1 cellular context compared by ENCODE assay signal in the genomic region with DNA sequence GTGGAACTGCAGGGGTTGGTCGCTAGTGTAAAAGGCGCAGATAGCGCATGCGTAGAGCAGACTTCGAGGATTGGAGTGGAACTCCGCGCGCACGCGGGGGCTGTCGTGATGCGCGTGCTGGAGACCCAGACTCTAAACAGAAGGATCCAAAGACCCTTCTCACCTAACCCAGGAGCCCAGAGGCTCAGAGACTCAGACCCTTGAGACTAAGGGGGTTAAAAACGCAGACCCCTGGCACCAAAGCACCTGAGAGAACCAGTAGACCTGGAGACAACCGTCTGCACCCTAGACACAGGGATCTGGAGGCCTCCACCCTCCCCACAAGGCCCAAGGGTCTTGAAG.
A peak's percentile ranks its signal among the peaks of the same experiment; 100 is the strongest.
TF ChIP-seq lines count a peak whose summit lies in the region.

No MANE protein-coding gene starts in this region.

TF ChIP-seq in K562, 482 proteins besides CTCF, POLR2A, EP300 and RAD21 (continues in another document):
- TF ChIP-seq MTA2 (IDR thresholded peaks at IDR 0.05; ENCODE audit: low read depth) (no peak), ZBTB7A (IDR thresholded peaks at IDR 0.05; ENCODE audit: borderline replicate concordance, control insufficient read depth, low read depth, low read length) (0 out of 2 replicates have a peak, but pooled peaks have one; percentile 15), SAFB (IDR thresholded peaks at IDR 0.05; ENCODE audit: borderline replicate concordance, low read depth, low read length) (peak; percentile 67; the same call in 1 of the 2 replicates), CBFB (CRISPR knock-in tag; IDR thresholded peaks at IDR 0.05) (0 out of 2 replicates have a peak, but pooled peaks have one; percentile 51), SMAD4 (CRISPR knock-in tag; conservative IDR thresholded peaks at IDR 0.05) (peak; percentile 18; the same call in 1 of the 2 replicates), PTBP1 (IDR thresholded peaks at IDR 0.05; ENCODE audit: low read depth, low read length) (no peak), ZNF79 (CRISPR knock-in tag; IDR thresholded peaks at IDR 0.05; ENCODE audit: low read depth) (no peak), ATF1 (CRISPR knock-in tag; IDR thresholded peaks at IDR 0.05) (no peak), ATF1 (tag; IDR thresholded peaks at IDR 0.05) (0 out of 2 replicates have a peak, but pooled peaks have one; percentile 4), MTF1 (CRISPR knock-in tag; IDR thresholded peaks at IDR 0.05; ENCODE audit: borderline replicate concordance) (no peak), MAZ (CRISPR knock-in tag; conservative IDR thresholded peaks at IDR 0.05 in 1 of 2, IDR thresholded peaks at IDR 0.05 in 1 of 2) (0 out of 4 replicates have a peak, but pooled peaks of 1 of the 2 experiments have one; percentile 12), NR1H2 (CRISPR knock-in tag; IDR thresholded peaks at IDR 0.05) (0 out of 2 replicates have a peak, but pooled peaks have one; percentile 39), NR2C1 (IDR thresholded peaks at IDR 0.05) (no peak), NR2C1 (tag; IDR thresholded peaks at IDR 0.05) (no peak), L3MBTL2 (IDR thresholded peaks at IDR 0.05) (peak; percentile 82)
- TF ChIP-seq, protein P1, sequence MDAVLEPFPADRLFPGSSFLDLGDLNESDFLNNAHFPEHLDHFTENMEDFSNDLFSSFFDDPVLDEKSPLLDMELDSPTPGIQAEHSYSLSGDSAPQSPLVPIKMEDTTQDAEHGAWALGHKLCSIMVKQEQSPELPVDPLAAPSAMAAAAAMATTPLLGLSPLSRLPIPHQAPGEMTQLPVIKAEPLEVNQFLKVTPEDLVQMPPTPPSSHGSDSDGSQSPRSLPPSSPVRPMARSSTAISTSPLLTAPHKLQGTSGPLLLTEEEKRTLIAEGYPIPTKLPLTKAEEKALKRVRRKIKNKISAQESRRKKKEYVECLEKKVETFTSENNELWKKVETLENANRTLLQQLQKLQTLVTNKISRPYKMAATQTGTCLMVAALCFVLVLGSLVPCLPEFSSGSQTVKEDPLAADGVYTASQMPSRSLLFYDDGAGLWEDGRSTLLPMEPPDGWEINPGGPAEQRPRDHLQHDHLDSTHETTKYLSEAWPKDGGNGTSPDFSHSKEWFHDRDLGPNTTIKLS (IDR thresholded peaks at IDR 0.05; ENCODE audit: borderline replicate concordance, low read depth): no peak
- TF ChIP-seq, protein P2, sequence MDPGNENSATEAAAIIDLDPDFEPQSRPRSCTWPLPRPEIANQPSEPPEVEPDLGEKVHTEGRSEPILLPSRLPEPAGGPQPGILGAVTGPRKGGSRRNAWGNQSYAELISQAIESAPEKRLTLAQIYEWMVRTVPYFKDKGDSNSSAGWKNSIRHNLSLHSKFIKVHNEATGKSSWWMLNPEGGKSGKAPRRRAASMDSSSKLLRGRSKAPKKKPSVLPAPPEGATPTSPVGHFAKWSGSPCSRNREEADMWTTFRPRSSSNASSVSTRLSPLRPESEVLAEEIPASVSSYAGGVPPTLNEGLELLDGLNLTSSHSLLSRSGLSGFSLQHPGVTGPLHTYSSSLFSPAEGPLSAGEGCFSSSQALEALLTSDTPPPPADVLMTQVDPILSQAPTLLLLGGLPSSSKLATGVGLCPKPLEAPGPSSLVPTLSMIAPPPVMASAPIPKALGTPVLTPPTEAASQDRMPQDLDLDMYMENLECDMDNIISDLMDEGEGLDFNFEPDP (CRISPR knock-in tag; IDR thresholded peaks at IDR 0.05): 0 out of 2 replicates have a peak, but pooled peaks have one; percentile 42
- TF ChIP-seq, protein P3, sequence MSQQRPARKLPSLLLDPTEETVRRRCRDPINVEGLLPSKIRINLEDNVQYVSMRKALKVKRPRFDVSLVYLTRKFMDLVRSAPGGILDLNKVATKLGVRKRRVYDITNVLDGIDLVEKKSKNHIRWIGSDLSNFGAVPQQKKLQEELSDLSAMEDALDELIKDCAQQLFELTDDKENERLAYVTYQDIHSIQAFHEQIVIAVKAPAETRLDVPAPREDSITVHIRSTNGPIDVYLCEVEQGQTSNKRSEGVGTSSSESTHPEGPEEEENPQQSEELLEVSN (IDR thresholded peaks at IDR 0.05; ENCODE audit: borderline replicate concordance in 1 of 2, extremely low read depth in 1 of 2, insufficient read depth in 1 of 2, insufficient read length in 1 of 2, low read depth in 1 of 2, low read length in 1 of 2, poor library complexity in 1 of 2, severe bottlenecking in 1 of 2): peak; percentile 72 to 73
- TF ChIP-seq, protein P4, sequence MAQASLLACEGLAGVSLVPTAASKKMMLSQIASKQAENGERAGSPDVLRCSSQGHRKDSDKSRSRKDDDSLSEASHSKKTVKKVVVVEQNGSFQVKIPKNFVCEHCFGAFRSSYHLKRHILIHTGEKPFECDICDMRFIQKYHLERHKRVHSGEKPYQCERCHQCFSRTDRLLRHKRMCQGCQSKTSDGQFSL (CRISPR knock-in tag; IDR thresholded peaks at IDR 0.05): no peak
- TF ChIP-seq, protein P4 (tag; IDR thresholded peaks at IDR 0.05): no peak
- TF ChIP-seq, protein P5, sequence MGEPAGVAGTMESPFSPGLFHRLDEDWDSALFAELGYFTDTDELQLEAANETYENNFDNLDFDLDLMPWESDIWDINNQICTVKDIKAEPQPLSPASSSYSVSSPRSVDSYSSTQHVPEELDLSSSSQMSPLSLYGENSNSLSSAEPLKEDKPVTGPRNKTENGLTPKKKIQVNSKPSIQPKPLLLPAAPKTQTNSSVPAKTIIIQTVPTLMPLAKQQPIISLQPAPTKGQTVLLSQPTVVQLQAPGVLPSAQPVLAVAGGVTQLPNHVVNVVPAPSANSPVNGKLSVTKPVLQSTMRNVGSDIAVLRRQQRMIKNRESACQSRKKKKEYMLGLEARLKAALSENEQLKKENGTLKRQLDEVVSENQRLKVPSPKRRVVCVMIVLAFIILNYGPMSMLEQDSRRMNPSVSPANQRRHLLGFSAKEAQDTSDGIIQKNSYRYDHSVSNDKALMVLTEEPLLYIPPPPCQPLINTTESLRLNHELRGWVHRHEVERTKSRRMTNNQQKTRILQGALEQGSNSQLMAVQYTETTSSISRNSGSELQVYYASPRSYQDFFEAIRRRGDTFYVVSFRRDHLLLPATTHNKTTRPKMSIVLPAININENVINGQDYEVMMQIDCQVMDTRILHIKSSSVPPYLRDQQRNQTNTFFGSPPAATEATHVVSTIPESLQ (CRISPR knock-in tag; IDR thresholded peaks at IDR 0.05): 0 out of 2 replicates have a peak, but pooled peaks have one; percentile 29
- TF ChIP-seq, protein P6, sequence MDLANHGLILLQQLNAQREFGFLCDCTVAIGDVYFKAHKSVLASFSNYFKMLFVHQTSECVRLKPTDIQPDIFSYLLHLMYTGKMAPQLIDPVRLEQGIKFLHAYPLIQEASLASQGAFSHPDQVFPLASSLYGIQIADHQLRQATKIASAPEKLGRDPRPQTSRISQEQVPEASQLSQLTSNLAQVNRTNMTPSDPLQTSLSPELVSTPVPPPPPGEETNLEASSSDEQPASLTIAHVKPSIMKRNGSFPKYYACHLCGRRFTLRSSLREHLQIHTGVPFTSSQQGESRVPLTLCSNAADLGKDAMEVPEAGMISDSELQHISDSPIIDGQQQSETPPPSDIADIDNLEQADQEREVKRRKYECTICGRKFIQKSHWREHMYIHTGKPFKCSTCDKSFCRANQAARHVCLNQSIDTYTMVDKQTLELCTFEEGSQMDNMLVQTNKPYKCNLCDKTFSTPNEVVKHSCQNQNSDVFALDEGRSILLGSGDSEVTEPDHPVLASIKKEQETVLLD (IDR thresholded peaks at IDR 0.05): peak; percentile 89; the same call in 1 of the 2 replicates
- TF ChIP-seq, protein P7, sequence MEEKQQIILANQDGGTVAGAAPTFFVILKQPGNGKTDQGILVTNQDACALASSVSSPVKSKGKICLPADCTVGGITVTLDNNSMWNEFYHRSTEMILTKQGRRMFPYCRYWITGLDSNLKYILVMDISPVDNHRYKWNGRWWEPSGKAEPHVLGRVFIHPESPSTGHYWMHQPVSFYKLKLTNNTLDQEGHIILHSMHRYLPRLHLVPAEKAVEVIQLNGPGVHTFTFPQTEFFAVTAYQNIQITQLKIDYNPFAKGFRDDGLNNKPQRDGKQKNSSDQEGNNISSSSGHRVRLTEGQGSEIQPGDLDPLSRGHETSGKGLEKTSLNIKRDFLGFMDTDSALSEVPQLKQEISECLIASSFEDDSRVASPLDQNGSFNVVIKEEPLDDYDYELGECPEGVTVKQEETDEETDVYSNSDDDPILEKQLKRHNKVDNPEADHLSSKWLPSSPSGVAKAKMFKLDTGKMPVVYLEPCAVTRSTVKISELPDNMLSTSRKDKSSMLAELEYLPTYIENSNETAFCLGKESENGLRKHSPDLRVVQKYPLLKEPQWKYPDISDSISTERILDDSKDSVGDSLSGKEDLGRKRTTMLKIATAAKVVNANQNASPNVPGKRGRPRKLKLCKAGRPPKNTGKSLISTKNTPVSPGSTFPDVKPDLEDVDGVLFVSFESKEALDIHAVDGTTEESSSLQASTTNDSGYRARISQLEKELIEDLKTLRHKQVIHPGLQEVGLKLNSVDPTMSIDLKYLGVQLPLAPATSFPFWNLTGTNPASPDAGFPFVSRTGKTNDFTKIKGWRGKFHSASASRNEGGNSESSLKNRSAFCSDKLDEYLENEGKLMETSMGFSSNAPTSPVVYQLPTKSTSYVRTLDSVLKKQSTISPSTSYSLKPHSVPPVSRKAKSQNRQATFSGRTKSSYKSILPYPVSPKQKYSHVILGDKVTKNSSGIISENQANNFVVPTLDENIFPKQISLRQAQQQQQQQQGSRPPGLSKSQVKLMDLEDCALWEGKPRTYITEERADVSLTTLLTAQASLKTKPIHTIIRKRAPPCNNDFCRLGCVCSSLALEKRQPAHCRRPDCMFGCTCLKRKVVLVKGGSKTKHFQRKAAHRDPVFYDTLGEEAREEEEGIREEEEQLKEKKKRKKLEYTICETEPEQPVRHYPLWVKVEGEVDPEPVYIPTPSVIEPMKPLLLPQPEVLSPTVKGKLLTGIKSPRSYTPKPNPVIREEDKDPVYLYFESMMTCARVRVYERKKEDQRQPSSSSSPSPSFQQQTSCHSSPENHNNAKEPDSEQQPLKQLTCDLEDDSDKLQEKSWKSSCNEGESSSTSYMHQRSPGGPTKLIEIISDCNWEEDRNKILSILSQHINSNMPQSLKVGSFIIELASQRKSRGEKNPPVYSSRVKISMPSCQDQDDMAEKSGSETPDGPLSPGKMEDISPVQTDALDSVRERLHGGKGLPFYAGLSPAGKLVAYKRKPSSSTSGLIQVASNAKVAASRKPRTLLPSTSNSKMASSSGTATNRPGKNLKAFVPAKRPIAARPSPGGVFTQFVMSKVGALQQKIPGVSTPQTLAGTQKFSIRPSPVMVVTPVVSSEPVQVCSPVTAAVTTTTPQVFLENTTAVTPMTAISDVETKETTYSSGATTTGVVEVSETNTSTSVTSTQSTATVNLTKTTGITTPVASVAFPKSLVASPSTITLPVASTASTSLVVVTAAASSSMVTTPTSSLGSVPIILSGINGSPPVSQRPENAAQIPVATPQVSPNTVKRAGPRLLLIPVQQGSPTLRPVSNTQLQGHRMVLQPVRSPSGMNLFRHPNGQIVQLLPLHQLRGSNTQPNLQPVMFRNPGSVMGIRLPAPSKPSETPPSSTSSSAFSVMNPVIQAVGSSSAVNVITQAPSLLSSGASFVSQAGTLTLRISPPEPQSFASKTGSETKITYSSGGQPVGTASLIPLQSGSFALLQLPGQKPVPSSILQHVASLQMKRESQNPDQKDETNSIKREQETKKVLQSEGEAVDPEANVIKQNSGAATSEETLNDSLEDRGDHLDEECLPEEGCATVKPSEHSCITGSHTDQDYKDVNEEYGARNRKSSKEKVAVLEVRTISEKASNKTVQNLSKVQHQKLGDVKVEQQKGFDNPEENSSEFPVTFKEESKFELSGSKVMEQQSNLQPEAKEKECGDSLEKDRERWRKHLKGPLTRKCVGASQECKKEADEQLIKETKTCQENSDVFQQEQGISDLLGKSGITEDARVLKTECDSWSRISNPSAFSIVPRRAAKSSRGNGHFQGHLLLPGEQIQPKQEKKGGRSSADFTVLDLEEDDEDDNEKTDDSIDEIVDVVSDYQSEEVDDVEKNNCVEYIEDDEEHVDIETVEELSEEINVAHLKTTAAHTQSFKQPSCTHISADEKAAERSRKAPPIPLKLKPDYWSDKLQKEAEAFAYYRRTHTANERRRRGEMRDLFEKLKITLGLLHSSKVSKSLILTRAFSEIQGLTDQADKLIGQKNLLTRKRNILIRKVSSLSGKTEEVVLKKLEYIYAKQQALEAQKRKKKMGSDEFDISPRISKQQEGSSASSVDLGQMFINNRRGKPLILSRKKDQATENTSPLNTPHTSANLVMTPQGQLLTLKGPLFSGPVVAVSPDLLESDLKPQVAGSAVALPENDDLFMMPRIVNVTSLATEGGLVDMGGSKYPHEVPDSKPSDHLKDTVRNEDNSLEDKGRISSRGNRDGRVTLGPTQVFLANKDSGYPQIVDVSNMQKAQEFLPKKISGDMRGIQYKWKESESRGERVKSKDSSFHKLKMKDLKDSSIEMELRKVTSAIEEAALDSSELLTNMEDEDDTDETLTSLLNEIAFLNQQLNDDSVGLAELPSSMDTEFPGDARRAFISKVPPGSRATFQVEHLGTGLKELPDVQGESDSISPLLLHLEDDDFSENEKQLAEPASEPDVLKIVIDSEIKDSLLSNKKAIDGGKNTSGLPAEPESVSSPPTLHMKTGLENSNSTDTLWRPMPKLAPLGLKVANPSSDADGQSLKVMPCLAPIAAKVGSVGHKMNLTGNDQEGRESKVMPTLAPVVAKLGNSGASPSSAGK (IDR thresholded peaks at IDR 0.05): peak; percentile 87
- TF ChIP-seq, protein P8, sequence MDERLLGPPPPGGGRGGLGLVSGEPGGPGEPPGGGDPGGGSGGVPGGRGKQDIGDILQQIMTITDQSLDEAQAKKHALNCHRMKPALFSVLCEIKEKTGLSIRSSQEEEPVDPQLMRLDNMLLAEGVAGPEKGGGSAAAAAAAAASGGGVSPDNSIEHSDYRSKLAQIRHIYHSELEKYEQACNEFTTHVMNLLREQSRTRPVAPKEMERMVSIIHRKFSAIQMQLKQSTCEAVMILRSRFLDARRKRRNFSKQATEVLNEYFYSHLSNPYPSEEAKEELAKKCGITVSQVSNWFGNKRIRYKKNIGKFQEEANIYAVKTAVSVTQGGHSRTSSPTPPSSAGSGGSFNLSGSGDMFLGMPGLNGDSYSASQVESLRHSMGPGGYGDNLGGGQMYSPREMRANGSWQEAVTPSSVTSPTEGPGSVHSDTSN (CRISPR knock-in tag; IDR thresholded peaks at IDR 0.05; ENCODE audit: low read depth): no peak
- TF ChIP-seq, protein P8 (tag; conservative IDR thresholded peaks at IDR 0.05; ENCODE audit: low read depth): 0 out of 2 replicates have a peak, but pooled peaks have one; percentile 0
- TF ChIP-seq, protein P9, sequence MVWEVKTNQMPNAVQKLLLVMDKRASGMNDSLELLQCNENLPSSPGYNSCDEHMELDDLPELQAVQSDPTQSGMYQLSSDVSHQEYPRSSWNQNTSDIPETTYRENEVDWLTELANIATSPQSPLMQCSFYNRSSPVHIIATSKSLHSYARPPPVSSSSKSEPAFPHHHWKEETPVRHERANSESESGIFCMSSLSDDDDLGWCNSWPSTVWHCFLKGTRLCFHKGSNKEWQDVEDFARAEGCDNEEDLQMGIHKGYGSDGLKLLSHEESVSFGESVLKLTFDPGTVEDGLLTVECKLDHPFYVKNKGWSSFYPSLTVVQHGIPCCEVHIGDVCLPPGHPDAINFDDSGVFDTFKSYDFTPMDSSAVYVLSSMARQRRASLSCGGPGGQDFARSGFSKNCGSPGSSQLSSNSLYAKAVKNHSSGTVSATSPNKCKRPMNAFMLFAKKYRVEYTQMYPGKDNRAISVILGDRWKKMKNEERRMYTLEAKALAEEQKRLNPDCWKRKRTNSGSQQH (CRISPR knock-in tag; IDR thresholded peaks at IDR 0.05): 0 out of 2 replicates have a peak, but pooled peaks have one; percentile 42
